ENCODE assay signal across 28 cellular contexts in the genomic region with DNA sequence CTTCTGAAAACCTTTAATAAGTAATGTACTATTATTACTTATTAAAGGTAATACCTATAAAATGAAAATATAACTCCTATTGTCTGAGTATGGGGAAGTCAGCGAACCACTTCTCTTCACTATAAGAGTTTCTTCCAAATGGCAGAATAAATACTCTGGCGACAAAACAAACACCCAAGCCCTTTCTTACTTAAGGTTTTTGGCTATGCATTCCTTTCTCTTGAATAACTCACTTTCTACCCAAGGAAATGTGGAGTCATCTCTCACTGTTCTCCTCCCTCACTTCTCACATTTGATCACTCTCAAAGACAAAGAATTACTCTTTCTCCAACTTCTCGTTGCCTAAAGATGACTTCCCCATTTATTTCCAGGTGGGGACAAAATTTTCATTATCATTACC.
"Had no signal": no experiment of that assay in that cellular context is flagged by ENCODE, and none has a peak within 500 bp of the region (broad histone marks: within the 10 kb centered on the region; RNA-seq: fewer than 3 reads in every experiment).

No MANE protein-coding gene starts in this region.

- H3K4me1 Mint-ChIP-seq: naive thymus-derived CD4-positive, alpha-beta T cell; neural crest cell had no signal

- DNase-seq: activated CD4-positive, alpha-beta T cell treated with anti-CD3 and anti-CD28 coated beads for 48 hours; activated CD4-positive, alpha-beta T cell treated with anti-CD3 and anti-CD28 coated beads, Interleukin-2, amount 50 U/mL, for 48 hours; activated CD8-positive, alpha-beta memory T cell treated with anti-CD3 and anti-CD28 coated beads for 24 hours; activated effector memory CD4-positive, alpha-beta T cell treated with Interleukin-2 at 50 U/mL for 16 hours; activated naive CD4-positive, alpha-beta T cell treated with Interleukin-2 at 50 U/mL for 16 hours; anterior cingulate cortex; brain microvascular endothelial cell; central memory CD4-positive, alpha-beta T cell; dermis blood vessel endothelial cell; effector CD4-positive, alpha-beta T cell; islet precursor cell; left ventricle myocardium superior; midbrain; naive thymus-derived CD4-positive, alpha-beta T cell; nucleus accumbens; pancreas; sigmoid colon; stimulated activated CD4-positive, alpha-beta T cell treated with anti-CD3 and anti-CD28 coated beads, Interleukin-1b, Interleukin-23, amount 100 ng/mL, for 48 hours; stimulated activated naive CD4-positive, alpha-beta T cell; T-helper 9 cell; tibial artery had no signal

- H3K4me3 ChIP-seq: esophagus muscularis mucosa, pancreas, prostate gland, sigmoid colon, smooth muscle cell, suprapubic skin, tibial artery had no signal

- H3K27me3 ChIP-seq: brain microvascular endothelial cell, esophagus muscularis mucosa, pancreas, sigmoid colon, suprapubic skin, tibial artery had no signal

- H3K27me3 Mint-ChIP-seq: activated naive CD8-positive, alpha-beta T cell; naive thymus-derived CD4-positive, alpha-beta T cell had no signal

- H3K36me3 Mint-ChIP-seq: activated naive CD8-positive, alpha-beta T cell; naive thymus-derived CD4-positive, alpha-beta T cell had no signal

- H3K27ac Mint-ChIP-seq: activated naive CD8-positive, alpha-beta T cell; naive thymus-derived CD4-positive, alpha-beta T cell had no signal

- H3K4me1 ChIP-seq: esophagus muscularis mucosa, pancreas, prostate gland, sigmoid colon, suprapubic skin, tibial artery had no signal

- H3K4me3 Mint-ChIP-seq: activated naive CD8-positive, alpha-beta T cell; naive thymus-derived CD4-positive, alpha-beta T cell; neural crest cell had no signal

- H3K27ac ChIP-seq: brain microvascular endothelial cell, esophagus muscularis mucosa, pancreas, prostate gland, sigmoid colon, suprapubic skin, tibial artery, VCaP had no signal

- ATAC-seq: left ventricle myocardium superior; naive thymus-derived CD4-positive, alpha-beta T cell; pancreas had no signal

- H3K9me3 ChIP-seq: esophagus muscularis mucosa, pancreas, prostate gland, sigmoid colon, tibial artery had no signal

- H3K36me3 ChIP-seq: brain microvascular endothelial cell, esophagus muscularis mucosa, pancreas, prostate gland, sigmoid colon, suprapubic skin, tibial artery had no signal
